26 cellular contexts compared by ENCODE assay signal in genomic region chr4:174870311-174870710, GRCh38. TPM values are rescaled to one million over a fixed set of nuclear protein-coding genes. Genes with fewer than 3 reads are reported as not detected.
"Had no signal": no experiment of that assay in that cellular context is flagged by ENCODE, and none has a peak within 500 bp of the region (broad histone marks: within the 10 kb centered on the region; RNA-seq: fewer than 3 reads in every experiment).

No MANE protein-coding gene starts in this region.

- H3K9me3 ChIP-seq: MG63, Peyer's patch had no signal

- H3K4me2 ChIP-seq: PC-9 had no signal

- H3K27me3 ChIP-seq: MG63, Peyer's patch, SJCRH30 had no signal

- H3K4me1 ChIP-seq: Peyer's patch had no signal

- H3K36me3 ChIP-seq: MG63, Peyer's patch, SJCRH30 had no signal

- H2AFZ ChIP-seq: PC-9 had no signal

- DNase-seq: IMR-90, Karpas-422, KG1, MG63, NCI-H1092, NCI-H1105 treated with DMSO at 0.1 percent for 48 hours, NCI-H1417 treated with DMSO at 0.1 percent for 48 hours, NCI-H146, NCI-H1694 treated with DMSO at 0.1 percent for 48 hours, NCI-H1930, NCI-H2081, NCI-H2171, NCI-H226, NCI-H446, NCI-H510A, NCI-H524 treated with DMSO at 0.1 percent for 48 hours, NCI-H69, NCI-H774, PC-9, Peyer's patch, SHP77 treated with DMSO at 0.1 percent for 48 hours, SJCRH30 had no signal

- ATAC-seq: Right ventricle myocardium inferior, SK-N-SH treated with all-trans-retinoic acid at 6 μM for 48 hours had no signal

- H3K4me3 ChIP-seq: MG63, PC-9, Peyer's patch, SJCRH30 had no signal

- H3K27ac ChIP-seq: PC-9, Peyer's patch, SJCRH30 had no signal

RNA-seq across cellular contexts. Expression of gene GLRA3, which starts 41.3 kb away (rescaled TPM):
- total RNA-seq: HT-29, IMR-90, Right ventricle myocardium inferior, RPMI7951, SJCRH30 had no signal
- polyA plus RNA-seq: IMR-90 had no signal

RNA-seq across cellular contexts. Expression of gene ADAM29, which starts 47.8 kb away (rescaled TPM):
- total RNA-seq: HT-29, IMR-90, PC-9, Peyer's patch, Right ventricle myocardium inferior, RPMI7951, SJCRH30 had no signal
- polyA plus RNA-seq: IMR-90 had no signal
